19 cellular contexts compared by ENCODE assay signal in the genomic region with DNA sequence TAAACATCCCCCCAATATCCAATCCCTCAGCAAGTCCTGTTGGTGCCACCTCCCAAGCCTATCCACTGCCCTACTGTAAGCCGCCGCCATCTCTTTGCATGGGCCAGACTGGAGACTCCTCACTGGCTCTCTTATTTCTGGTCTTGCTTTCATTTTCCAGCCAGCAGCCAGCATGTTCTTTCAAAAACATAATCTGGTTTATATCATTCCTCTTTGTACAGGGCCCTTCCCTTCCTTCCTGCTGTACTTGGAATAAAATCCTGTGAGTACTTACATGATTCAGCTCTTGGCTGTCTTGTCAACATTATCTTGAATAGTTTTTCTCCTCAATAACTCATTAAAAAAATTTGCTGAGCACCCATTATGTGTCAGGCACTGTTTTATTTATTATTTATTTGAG. TPM values are rescaled to one million over a fixed set of nuclear protein-coding genes. Genes with fewer than 3 reads are reported as not detected.
DNase-seq lines count a peak whose midpoint lies in the region; ATAC-seq and TF ChIP-seq lines count a peak whose summit lies in the region.
"Had no signal": no experiment of that assay in that cellular context is flagged by ENCODE, and none has a peak within 500 bp of the region (broad histone marks: within the 10 kb centered on the region; RNA-seq: fewer than 3 reads in every experiment).

No MANE protein-coding gene starts in this region.

- H3K27me3 Mint-ChIP-seq in chondrocyte (ENCODE audit: low read depth): peaks cover 16% of the 10 kb centered on the region
- H3K27me3 Mint-ChIP-seq: dendritic cell treated with granulocyte-macrophage colony-stimulating factor and Interleukin-4, amounts not matched to agents 40 ng/mL and 50 ng/mL, for 4 days; naive thymus-derived CD4-positive, alpha-beta T cell; stimulated activated naive CD8-positive, alpha-beta T cell treated with anti-CD3 and anti-CD28 coated beads, Interleukin-15, amount 100 ng/mL, for 72 hours had no signal

- no peak overlapping the region for H3K4me3 ChIP-seq in uterus
- no peak overlapping the region for H3K4me3 ChIP-seq in adrenal gland
- H3K4me3 ChIP-seq: BLaER1, MG63 had no signal

- peak; percentile 90 for ATAC-seq in left ventricle myocardium superior
- ATAC-seq in omental fat pad (ENCODE audit: low FRiP score): peak; percentile 91
- no peak for ATAC-seq in GM18861 (IDR thresholded peaks at IDR 0.05; ENCODE audit: unreplicated experiment)
- ATAC-seq: esophagus mucosa; naive thymus-derived CD4-positive, alpha-beta T cell; stimulated activated naive CD8-positive, alpha-beta T cell treated with anti-CD3 and anti-CD28 coated beads, Interleukin-15, amount 100 ng/mL, for 72 hours had no signal

- no peak for TF ChIP-seq POLR2A in uterus (IDR thresholded peaks at IDR 0.05)
- TF ChIP-seq POLR2A in adrenal gland (IDR thresholded peaks at IDR 0.05): no peak

- WGBS in adrenal gland, 4 donors: 59 to 87% (median 79%) methylated on average over 2 of the region's 2 CpGs

- peaks cover 12% of the 10 kb centered on the region for H3K4me1 Mint-ChIP-seq in chondrocyte (ENCODE audit: low read depth)

- peak overlapping the region; percentile 64 for H3K27ac Mint-ChIP-seq in chondrocyte (ENCODE audit: unreplicated experiment)
- H3K27ac Mint-ChIP-seq: activated T-helper 2 cell treated with anti-CD3 and anti-CD28 coated beads, Interferon-gamma antibody, Interleukin-2, Interleukin-4, amounts not matched to agents 10 μg/mL and 5 μg/mL and 100 μg/mL, durations not matched to agents 14 hours and 24 hours and 36 hours; dendritic cell treated with granulocyte-macrophage colony-stimulating factor and Interleukin-4, amounts not matched to agents 40 ng/mL and 50 ng/mL, for 4 days; HFFc6; naive thymus-derived CD4-positive, alpha-beta T cell had no signal

- no peaks in the 10 kb centered on the region for H3K36me3 Mint-ChIP-seq in chondrocyte (ENCODE audit: low read depth)

- TF ChIP-seq CTCF in chondrocyte (IDR thresholded peaks at IDR 0.05) (no peak), omental fat pad (IDR thresholded peaks at IDR 0.05) (no peak), uterus (IDR thresholded peaks at IDR 0.05) (no peak), GM13976 (IDR thresholded peaks at IDR 0.05; ENCODE audit: borderline replicate concordance, control extremely low read depth, extremely low read depth, insufficient read depth, missing control alignments) (no peak), adrenal gland (IDR thresholded peaks at IDR 0.05) (no peak)

- H3K36me3 ChIP-seq in uterus (no peaks in the 10 kb centered on the region), adrenal gland (replicated peaks in 1 of 2) (no peaks in the 10 kb centered on the region)
- H3K36me3 ChIP-seq: BLaER1, MG63 had no signal

- H3K9me3 Mint-ChIP-seq in chondrocyte (ENCODE audit: low read depth): no peaks in the 10 kb centered on the region
- H3K9me3 Mint-ChIP-seq: activated T-helper 2 cell treated with anti-CD3 and anti-CD28 coated beads, Interferon-gamma antibody, Interleukin-2, Interleukin-4, amounts not matched to agents 10 μg/mL and 5 μg/mL and 100 μg/mL, durations not matched to agents 14 hours and 24 hours and 36 hours; dendritic cell treated with granulocyte-macrophage colony-stimulating factor and Interleukin-4, amounts not matched to agents 40 ng/mL and 50 ng/mL, for 4 days; naive thymus-derived CD4-positive, alpha-beta T cell had no signal

- no peak overlapping the region for H3K4me3 Mint-ChIP-seq in chondrocyte (ENCODE audit: unreplicated experiment)
- H3K4me3 Mint-ChIP-seq: dendritic cell treated with granulocyte-macrophage colony-stimulating factor and Interleukin-4, amounts not matched to agents 40 ng/mL and 50 ng/mL, for 4 days; HFFc6; naive thymus-derived CD4-positive, alpha-beta T cell; stimulated activated naive CD8-positive, alpha-beta T cell treated with anti-CD3 and anti-CD28 coated beads, Interleukin-15, amount 100 ng/mL, for 72 hours had no signal

- peak overlapping the region; percentile 66 to 77 for H3K27ac ChIP-seq in uterus
- peak overlapping the region in 2 of 5 donors; percentile 26 to 40 for H3K27ac ChIP-seq in adrenal gland
- H3K27ac ChIP-seq: BLaER1 had no signal

- H3K27me3 ChIP-seq in uterus: no peaks in the 10 kb centered on the region
- no peaks in the 10 kb centered on the region for H3K27me3 ChIP-seq in adrenal gland
- H3K27me3 ChIP-seq: BLaER1, MG63 had no signal

- H3K4me1 ChIP-seq in uterus (no peaks in the 10 kb centered on the region), adrenal gland (replicated peaks in 1 of 2) (no peaks in the 10 kb centered on the region)
- H3K4me1 ChIP-seq: BLaER1 had no signal

- no peaks in the 10 kb centered on the region for H3K9me3 ChIP-seq in uterus
- no peaks in the 10 kb centered on the region for H3K9me3 ChIP-seq in adrenal gland (replicated peaks in 1 of 3)
- H3K9me3 ChIP-seq: BLaER1 had no signal

- intact Hi-C loops in left ventricle myocardium superior (cut with micrococcal nuclease) (no loop called here), uterus (cut with DNase I; ENCODE audit: low total_unique reads) (no loop called here), adrenal gland (cut with DNase I) (no loop called here)

- in situ Hi-C loops in GM13976 (cut with MboI; ENCODE audit: low sequenced_read_pairs, unreplicated experiment): no loop called here

- no peak for DNase-seq in chondrocyte (ENCODE audit: low spot score)
- DNase-seq in left ventricle myocardium superior: no peak
- DNase-seq in omental fat pad (ENCODE audit: low spot score): no peak
- DNase-seq in uterus: peak; percentile 32 to 51
- no peak for DNase-seq in GM13976 (ENCODE audit: low spot score)
- no peak for DNase-seq in adrenal gland
- DNase-seq: anterior cingulate cortex; HFFc6; kidney glomerular epithelial cell; MG63; naive thymus-derived CD4-positive, alpha-beta T cell; NCI-H1694 treated with DMSO at 0.1 percent for 48 hours; NCI-H510A; stimulated activated naive CD8-positive, alpha-beta T cell treated with anti-CD3 and anti-CD28 coated beads, Interleukin-15, amount 100 ng/mL, for 72 hours had no signal

RNA-seq across cellular contexts. Expression of a gene that starts 28.2 kb away (rescaled TPM):
- 0.17 to 0.36 TPM (median 0.22 TPM) in 3 replicates for total RNA-seq in chondrocyte
- total RNA-seq in left ventricle myocardium superior: 2.5 TPM
- total RNA-seq in omental fat pad: 10 to 100 TPM in 1 of 4 donors, 1 to 10 TPM in 3; 7.0 to 12.6 (median 10.0) TPM
- total RNA-seq in uterus: 10 to 100 TPM in 1 of 4 donors, 1 to 10 TPM in 3; 7.6 to 16.4 (median 8.9) TPM
- 10 to 100 TPM in 2 of 8 donors, 1 to 10 TPM in 6; 2.9 to 11.5 (median 6.1) TPM for total RNA-seq in adrenal gland
- polyA plus RNA-seq in adrenal gland: 1 to 10 TPM in 2 of 3 donors, under 1 TPM in 1; 0.74 to 5.4 (median 2.0) TPM

Comparison
In these comparisons a context has a peak if more than half of its experiments do, and no peak if none do; other contexts are left out.
1. DNase-seq: peak in uterus (2 of 2); none in chondrocyte (single experiment), left ventricle myocardium superior (single experiment), omental fat pad (single experiment), GM13976 (single experiment) and adrenal gland (0 of 7).